1 cellular context compared by ENCODE assay signal in the genomic region with DNA sequence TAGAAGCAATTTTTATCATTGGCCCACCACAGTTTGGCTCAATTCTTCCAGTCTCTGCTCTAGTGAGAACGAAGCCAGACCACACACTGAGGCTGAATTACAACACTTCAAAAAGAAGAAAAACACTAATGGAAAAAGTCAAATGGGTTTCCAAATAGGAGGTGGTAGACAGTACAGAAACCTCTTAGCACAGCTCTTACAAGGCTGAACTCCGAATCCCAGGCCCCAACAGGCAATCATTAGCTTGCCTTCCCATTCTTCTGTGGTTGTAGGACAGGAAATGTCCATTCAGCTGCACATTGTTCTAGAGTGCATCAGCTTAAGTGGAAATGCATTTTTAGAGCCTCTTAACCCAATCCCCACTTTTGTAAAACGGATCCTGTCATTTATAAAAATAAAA.
TF ChIP-seq lines count a peak whose summit lies in the region.

No MANE protein-coding gene starts in this region.

TF ChIP-seq in GM23338, 12 proteins besides CTCF, POLR2A, EP300 and RAD21 (continued from another document):
- TF ChIP-seq, protein P1, sequence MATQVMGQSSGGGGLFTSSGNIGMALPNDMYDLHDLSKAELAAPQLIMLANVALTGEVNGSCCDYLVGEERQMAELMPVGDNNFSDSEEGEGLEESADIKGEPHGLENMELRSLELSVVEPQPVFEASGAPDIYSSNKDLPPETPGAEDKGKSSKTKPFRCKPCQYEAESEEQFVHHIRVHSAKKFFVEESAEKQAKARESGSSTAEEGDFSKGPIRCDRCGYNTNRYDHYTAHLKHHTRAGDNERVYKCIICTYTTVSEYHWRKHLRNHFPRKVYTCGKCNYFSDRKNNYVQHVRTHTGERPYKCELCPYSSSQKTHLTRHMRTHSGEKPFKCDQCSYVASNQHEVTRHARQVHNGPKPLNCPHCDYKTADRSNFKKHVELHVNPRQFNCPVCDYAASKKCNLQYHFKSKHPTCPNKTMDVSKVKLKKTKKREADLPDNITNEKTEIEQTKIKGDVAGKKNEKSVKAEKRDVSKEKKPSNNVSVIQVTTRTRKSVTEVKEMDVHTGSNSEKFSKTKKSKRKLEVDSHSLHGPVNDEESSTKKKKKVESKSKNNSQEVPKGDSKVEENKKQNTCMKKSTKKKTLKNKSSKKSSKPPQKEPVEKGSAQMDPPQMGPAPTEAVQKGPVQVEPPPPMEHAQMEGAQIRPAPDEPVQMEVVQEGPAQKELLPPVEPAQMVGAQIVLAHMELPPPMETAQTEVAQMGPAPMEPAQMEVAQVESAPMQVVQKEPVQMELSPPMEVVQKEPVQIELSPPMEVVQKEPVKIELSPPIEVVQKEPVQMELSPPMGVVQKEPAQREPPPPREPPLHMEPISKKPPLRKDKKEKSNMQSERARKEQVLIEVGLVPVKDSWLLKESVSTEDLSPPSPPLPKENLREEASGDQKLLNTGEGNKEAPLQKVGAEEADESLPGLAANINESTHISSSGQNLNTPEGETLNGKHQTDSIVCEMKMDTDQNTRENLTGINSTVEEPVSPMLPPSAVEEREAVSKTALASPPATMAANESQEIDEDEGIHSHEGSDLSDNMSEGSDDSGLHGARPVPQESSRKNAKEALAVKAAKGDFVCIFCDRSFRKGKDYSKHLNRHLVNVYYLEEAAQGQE (IDR thresholded peaks at IDR 0.05; ENCODE audit: unreplicated experiment) = no peak
- TF ChIP-seq EZH2 (IDR thresholded peaks at IDR 0.05; ENCODE audit: low read depth, unreplicated experiment) (no peak), JUNB (IDR thresholded peaks at IDR 0.05; ENCODE audit: unreplicated experiment) (no peak)
- TF ChIP-seq, protein P2, sequence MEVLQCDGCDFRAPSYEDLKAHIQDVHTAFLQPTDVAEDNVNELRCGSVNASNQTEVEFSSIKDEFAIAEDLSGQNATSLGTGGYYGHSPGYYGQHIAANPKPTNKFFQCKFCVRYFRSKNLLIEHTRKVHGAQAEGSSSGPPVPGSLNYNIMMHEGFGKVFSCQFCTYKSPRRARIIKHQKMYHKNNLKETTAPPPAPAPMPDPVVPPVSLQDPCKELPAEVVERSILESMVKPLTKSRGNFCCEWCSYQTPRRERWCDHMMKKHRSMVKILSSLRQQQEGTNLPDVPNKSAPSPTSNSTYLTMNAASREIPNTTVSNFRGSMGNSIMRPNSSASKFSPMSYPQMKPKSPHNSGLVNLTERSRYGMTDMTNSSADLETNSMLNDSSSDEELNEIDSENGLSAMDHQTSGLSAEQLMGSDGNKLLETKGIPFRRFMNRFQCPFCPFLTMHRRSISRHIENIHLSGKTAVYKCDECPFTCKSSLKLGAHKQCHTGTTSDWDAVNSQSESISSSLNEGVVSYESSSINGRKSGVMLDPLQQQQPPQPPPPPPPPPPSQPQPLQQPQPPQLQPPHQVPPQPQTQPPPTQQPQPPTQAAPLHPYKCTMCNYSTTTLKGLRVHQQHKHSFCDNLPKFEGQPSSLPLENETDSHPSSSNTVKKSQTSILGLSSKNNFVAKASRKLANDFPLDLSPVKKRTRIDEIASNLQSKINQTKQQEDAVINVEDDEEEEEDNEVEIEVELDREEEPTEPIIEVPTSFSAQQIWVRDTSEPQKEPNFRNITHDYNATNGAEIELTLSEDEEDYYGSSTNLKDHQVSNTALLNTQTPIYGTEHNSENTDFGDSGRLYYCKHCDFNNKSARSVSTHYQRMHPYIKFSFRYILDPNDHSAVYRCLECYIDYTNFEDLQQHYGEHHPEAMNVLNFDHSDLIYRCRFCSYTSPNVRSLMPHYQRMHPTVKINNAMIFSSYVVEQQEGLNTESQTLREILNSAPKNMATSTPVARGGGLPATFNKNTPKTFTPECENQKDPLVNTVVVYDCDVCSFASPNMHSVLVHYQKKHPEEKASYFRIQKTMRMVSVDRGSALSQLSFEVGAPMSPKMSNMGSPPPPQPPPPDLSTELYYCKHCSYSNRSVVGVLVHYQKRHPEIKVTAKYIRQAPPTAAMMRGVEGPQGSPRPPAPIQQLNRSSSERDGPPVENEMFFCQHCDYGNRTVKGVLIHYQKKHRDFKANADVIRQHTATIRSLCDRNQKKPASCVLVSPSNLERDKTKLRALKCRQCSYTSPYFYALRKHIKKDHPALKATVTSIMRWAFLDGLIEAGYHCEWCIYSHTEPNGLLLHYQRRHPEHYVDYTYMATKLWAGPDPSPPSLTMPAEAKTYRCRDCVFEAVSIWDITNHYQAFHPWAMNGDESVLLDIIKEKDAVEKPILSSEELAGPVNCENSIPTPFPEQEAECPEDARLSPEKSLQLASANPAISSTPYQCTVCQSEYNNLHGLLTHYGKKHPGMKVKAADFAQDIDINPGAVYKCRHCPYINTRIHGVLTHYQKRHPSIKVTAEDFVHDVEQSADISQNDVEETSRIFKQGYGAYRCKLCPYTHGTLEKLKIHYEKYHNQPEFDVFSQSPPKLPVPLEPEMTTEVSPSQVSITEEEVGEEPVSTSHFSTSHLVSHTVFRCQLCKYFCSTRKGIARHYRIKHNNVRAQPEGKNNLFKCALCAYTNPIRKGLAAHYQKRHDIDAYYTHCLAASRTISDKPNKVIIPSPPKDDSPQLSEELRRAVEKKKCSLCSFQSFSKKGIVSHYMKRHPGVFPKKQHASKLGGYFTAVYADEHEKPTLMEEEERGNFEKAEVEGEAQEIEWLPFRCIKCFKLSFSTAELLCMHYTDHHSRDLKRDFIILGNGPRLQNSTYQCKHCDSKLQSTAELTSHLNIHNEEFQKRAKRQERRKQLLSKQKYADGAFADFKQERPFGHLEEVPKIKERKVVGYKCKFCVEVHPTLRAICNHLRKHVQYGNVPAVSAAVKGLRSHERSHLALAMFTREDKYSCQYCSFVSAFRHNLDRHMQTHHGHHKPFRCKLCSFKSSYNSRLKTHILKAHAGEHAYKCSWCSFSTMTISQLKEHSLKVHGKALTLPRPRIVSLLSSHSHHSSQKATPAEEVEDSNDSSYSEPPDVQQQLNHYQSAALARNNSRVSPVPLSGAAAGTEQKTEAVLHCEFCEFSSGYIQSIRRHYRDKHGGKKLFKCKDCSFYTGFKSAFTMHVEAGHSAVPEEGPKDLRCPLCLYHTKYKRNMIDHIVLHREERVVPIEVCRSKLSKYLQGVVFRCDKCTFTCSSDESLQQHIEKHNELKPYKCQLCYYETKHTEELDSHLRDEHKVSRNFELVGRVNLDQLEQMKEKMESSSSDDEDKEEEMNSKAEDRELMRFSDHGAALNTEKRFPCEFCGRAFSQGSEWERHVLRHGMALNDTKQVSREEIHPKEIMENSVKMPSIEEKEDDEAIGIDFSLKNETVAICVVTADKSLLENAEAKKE (CRISPR knock-in tag; IDR thresholded peaks at IDR 0.05) = no peak
- TF ChIP-seq, protein P3, sequence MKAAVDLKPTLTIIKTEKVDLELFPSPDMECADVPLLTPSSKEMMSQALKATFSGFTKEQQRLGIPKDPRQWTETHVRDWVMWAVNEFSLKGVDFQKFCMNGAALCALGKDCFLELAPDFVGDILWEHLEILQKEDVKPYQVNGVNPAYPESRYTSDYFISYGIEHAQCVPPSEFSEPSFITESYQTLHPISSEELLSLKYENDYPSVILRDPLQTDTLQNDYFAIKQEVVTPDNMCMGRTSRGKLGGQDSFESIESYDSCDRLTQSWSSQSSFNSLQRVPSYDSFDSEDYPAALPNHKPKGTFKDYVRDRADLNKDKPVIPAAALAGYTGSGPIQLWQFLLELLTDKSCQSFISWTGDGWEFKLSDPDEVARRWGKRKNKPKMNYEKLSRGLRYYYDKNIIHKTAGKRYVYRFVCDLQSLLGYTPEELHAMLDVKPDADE (IDR thresholded peaks at IDR 0.05) = no peak
